In the genomic region with DNA sequence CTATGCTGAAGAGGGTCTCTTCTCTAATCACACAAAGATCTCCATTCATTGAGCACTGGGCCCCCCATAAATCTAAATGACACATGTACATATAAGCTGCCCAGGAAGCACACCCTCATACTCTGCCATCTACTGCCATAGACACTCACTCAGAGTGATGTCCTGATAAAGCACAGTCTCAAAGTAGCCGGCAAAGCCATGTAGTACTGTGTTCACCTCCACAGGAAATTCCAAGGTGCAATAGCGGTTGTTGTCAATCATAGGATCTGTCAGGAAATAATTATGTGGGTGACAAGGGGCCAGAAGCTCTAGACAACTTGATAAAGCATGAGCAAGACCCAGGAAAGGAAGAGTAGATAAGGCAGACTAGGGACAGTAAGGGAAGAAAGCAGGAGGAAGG, we compare ENCODE assay signal across 21 cellular contexts. TPM values are rescaled to one million over a fixed set of nuclear protein-coding genes. Genes with fewer than 3 reads are reported as not detected.
"Had no signal": no experiment of that assay in that cellular context is flagged by ENCODE, and none has a peak within 500 bp of the region (broad histone marks: within the 10 kb centered on the region; RNA-seq: fewer than 3 reads in every experiment).

No MANE protein-coding gene starts in this region.

- H3K4me2 ChIP-seq: neural progenitor cell had no signal

- DNase-seq: activated B cell treated with CpG ODN at 0.5 μM for 24 hours; activated CD4-positive, alpha-beta T cell treated with anti-CD3 and anti-CD28 coated beads for 36 hours; activated CD4-positive, alpha-beta T cell treated with anti-CD3 and anti-CD28 coated beads, Interleukin-2, amount 50 U/mL, for 4 hours; activated CD8-positive, alpha-beta memory T cell treated with anti-CD3 and anti-CD28 coated beads for 24 hours; activated CD8-positive, alpha-beta memory T cell treated with anti-CD3 and anti-CD28 coated beads, Interleukin-2, amount 50 U/mL, for 4 hours; activated naive CD4-positive, alpha-beta T cell treated with Interleukin-2 at 50 U/mL for 16 hours; activated T-cell treated with anti-CD3 and anti-CD28 coated beads, Interleukin-2, amount 50 U/mL, for 24 hours; amygdala; erythroblast; lower lobe of right lung; naive thymus-derived CD8-positive, alpha-beta T cell; retina; stimulated activated CD4-positive, alpha-beta T cell treated with anti-CD3 and anti-CD28 coated beads, Interleukin-12 subunit alpha, Interleukin-12 subunit beta, amount 100 ng/mL, for 4 hours; stimulated activated naive CD8-positive, alpha-beta T cell treated with anti-CD3 and anti-CD28 coated beads, Interleukin-15, amount 100 ng/mL, for 72 hours; uterus had no signal

- H3K9ac ChIP-seq: neural progenitor cell had no signal

- H3K36me3 ChIP-seq: neural progenitor cell, uterus had no signal

- ATAC-seq: activated CD4-positive, alpha-beta T cell treated with anti-CD3 and anti-CD28 coated beads for 36 hours; left lobe of liver; lower lobe of right lung; naive thymus-derived CD8-positive, alpha-beta T cell; stimulated activated naive CD8-positive, alpha-beta T cell treated with anti-CD3 and anti-CD28 coated beads, Interleukin-15, amount 100 ng/mL, for 72 hours had no signal

- H2AFZ ChIP-seq: neural progenitor cell had no signal

- H3K27me3 ChIP-seq: cardiac muscle cell, neural progenitor cell, suprapubic skin, tibial nerve, uterus had no signal

- H3K4me3 ChIP-seq: cardiac muscle cell, lower lobe of right lung, neural progenitor cell, suprapubic skin, tibial nerve, uterus had no signal

- H3K27ac ChIP-seq: cardiac muscle cell, lower lobe of right lung, neural progenitor cell, suprapubic skin, tibial nerve, uterus had no signal

- H3K9me3 ChIP-seq: lower lobe of right lung, suprapubic skin, tibial nerve, uterus had no signal

RNA-seq across cellular contexts. Expression of a gene that starts 39.3 kb away (rescaled TPM):
- total RNA-seq: glomerular endothelial cell had no signal
